ENCODE assay signal across 8 cellular contexts in the genomic region with DNA sequence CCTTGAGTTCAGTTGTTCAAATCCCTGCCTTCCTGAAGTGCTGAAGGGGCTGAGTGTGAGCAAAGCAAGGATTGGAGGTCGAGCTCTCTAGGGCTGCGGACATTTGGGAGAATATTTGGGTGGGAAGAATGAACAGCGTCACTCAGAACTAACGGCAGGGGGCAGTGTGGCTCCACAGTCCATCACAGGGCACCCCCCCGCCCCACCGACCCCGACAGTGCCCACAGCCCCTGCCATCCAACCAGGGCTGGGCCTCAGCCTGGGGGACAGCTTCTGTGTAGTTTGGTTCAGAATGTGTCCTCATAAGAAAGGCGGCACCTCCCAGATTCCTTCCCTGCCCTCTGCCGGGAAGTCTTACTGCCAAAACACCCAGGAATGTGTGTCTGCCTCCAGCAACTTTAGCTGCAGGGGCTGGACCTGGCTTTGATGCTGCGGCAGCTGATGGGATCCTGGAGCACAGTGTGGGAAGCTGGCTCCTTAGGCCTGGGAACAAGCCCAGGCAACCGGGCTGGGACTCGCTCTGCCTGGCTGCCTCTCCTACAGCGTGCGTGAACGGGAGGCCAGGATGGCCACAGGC.
DNase-seq lines count a peak whose midpoint lies in the region; ATAC-seq and TF ChIP-seq lines count a peak whose summit lies in the region.

No MANE protein-coding gene starts in this region.

- TF ChIP-seq CTCF in KMS-11 (conservative IDR thresholded peaks at IDR 0.05; ENCODE audit: low read depth, low read length), result peak; percentile 60
- peak; percentile 77 to 90 (median 83) for TF ChIP-seq CTCF in nephron (IDR thresholded peaks at IDR 0.05; ENCODE audit: unreplicated experiment in 3 of 3)

- H3K4me1 ChIP-seq in KMS-11 (ENCODE audit: low read depth, poor library complexity, severe bottlenecking), result no peaks in the 10 kb centered on the region
- peaks cover 2 to 7% of the 10 kb centered on the region in 2 donors for H3K4me1 ChIP-seq in aorta (ENCODE audit: control insufficient read depth in 1 of 2, insufficient read depth in 2 of 2, low read length in 2 of 2)

- DNase-seq in ELR (ENCODE audit: low read depth), result peak; percentile 71
- peak; percentile 8 for DNase-seq in activated CD4-positive, alpha-beta T cell treated with anti-CD3 and anti-CD28 coated beads, Interleukin-2, amount 10 ng/mL, durations not matched to agents 7 days and 5 days
- DNase-seq in fibroblast of peridontal ligament (ENCODE audit: extremely low read depth), result peak; percentile 99
- DNase-seq in aorta, result peak; percentile 94 to 95
- no peak for DNase-seq in GDM1 (lab: John Stamatoyannopoulos, UW)

- WGBS in aorta, 2 donors, result 4% methylated on average over 14 to 15 of the region's 15 CpGs

- no peaks in the 10 kb centered on the region for H3K4me1 Mint-ChIP-seq in activated CD4-positive, alpha-beta T cell treated with anti-CD3 and anti-CD28 coated beads, Interleukin-2, amount 10 ng/mL, durations not matched to agents 7 days and 5 days
- H3K4me1 Mint-ChIP-seq in nephron, result peaks cover 50% of the 10 kb centered on the region

- no peaks in the 10 kb centered on the region for H3K9me3 Mint-ChIP-seq in activated CD4-positive, alpha-beta T cell treated with anti-CD3 and anti-CD28 coated beads, Interleukin-2, amount 10 ng/mL, durations not matched to agents 7 days and 5 days
- H3K9me3 Mint-ChIP-seq in nephron, result no peaks in the 10 kb centered on the region

- H3K9ac ChIP-seq in KMS-11, result no peak overlapping the region

- POLR2A ChIA-PET in activated CD4-positive, alpha-beta T cell treated with anti-CD3 and anti-CD28 coated beads, Interleukin-2, amount 10 ng/mL, durations not matched to agents 7 days and 5 days (lab: Charles Lee), result no interaction called here

- H3K4me3 ChIP-seq in KMS-11 (IDR thresholded peaks at IDR 0.05; ENCODE audit: insufficient read depth, low read depth, low read length) (no peak overlapping the region), aorta (ENCODE audit: low read length in 2 of 2) (no peak overlapping the region)

- H4K20me1 ChIP-seq in KMS-11 (ENCODE audit: insufficient read depth), result no peaks in the 10 kb centered on the region

- H3K27me3 ChIP-seq in KMS-11 (ENCODE audit: insufficient read depth, low read depth), result peaks cover 7% of the 10 kb centered on the region; the same call in 1 of the 2 replicates
- H3K27me3 ChIP-seq in aorta (ENCODE audit: control insufficient read depth in 1 of 2, insufficient read depth in 2 of 2, low read length in 1 of 2), result no peaks in the 10 kb centered on the region

- no peak overlapping the region for H3K27ac ChIP-seq in KMS-11
- H3K27ac ChIP-seq in aorta (ENCODE audit: low read depth in 1 of 2, low read length in 2 of 2), result peak overlapping the region; percentile 71 to 91

- intact Hi-C loops in aorta (cut with DNase I), result loop anchor here (1.0 to 10.0 kb wide), 11 partner anchors 29 to 505 kb away; partner anchors contain the start of gene C2CD2 (in 1 of the 2)

- H3K27ac Mint-ChIP-seq in activated CD4-positive, alpha-beta T cell treated with anti-CD3 and anti-CD28 coated beads, Interleukin-2, amount 10 ng/mL, durations not matched to agents 7 days and 5 days, result no peak overlapping the region
- H3K27ac Mint-ChIP-seq in nephron, result peak overlapping the region; percentile 43 to 67 (median 53)

- no peaks in the 10 kb centered on the region for H3K9me3 ChIP-seq in aorta (ENCODE audit: control insufficient read depth, low read length)

- no peaks in the 10 kb centered on the region for H3K36me3 Mint-ChIP-seq in activated CD4-positive, alpha-beta T cell treated with anti-CD3 and anti-CD28 coated beads, Interleukin-2, amount 10 ng/mL, durations not matched to agents 7 days and 5 days (ENCODE audit: low read depth)
- no peaks in the 10 kb centered on the region for H3K36me3 Mint-ChIP-seq in nephron (ENCODE audit: low read depth)

- H3K36me3 ChIP-seq in KMS-11 (ENCODE audit: insufficient read depth) (no peaks in the 10 kb centered on the region), aorta (ENCODE audit: control insufficient read depth in 1 of 2, insufficient read depth in 2 of 2, low read length in 1 of 2) (no peaks in the 10 kb centered on the region)

- no peaks in the 10 kb centered on the region for H3K79me2 ChIP-seq in KMS-11 (ENCODE audit: insufficient read depth, low read depth)

- H3K4me2 ChIP-seq in KMS-11, result no peak overlapping the region

- ATAC-seq in aorta (ENCODE audit: low FRiP score), result peak; percentile 93
- ATAC-seq in activated CD4-positive, CD25-positive, alpha-beta regulatory T cell treated with anti-CD3 and anti-CD28 coated beads, Interleukin-2, amount 50 U/mL, for 24 hours, result no peak

- no peak overlapping the region for H3K4me3 Mint-ChIP-seq in activated CD4-positive, alpha-beta T cell treated with anti-CD3 and anti-CD28 coated beads, Interleukin-2, amount 10 ng/mL, durations not matched to agents 7 days and 5 days
- H3K4me3 Mint-ChIP-seq in nephron, result peak overlapping the region in 1 of 3 experiments; percentile 6

- peaks cover 17% of the 10 kb centered on the region for H3K27me3 Mint-ChIP-seq in activated CD4-positive, alpha-beta T cell treated with anti-CD3 and anti-CD28 coated beads, Interleukin-2, amount 10 ng/mL, durations not matched to agents 7 days and 5 days
- H3K27me3 Mint-ChIP-seq in nephron (ENCODE audit: low read depth), result peaks cover 38% of the 10 kb centered on the region

- H2AFZ ChIP-seq in KMS-11 (ENCODE audit: low read depth), result no peak overlapping the region

- CTCF ChIA-PET in activated CD4-positive, alpha-beta T cell treated with anti-CD3 and anti-CD28 coated beads, Interleukin-2, amount 10 ng/mL, durations not matched to agents 7 days and 5 days (lab: Charles Lee), result interaction anchor here (0.7 kb wide), 1 partner anchor 505 kb away, joined by 4 read pairs; no protein-coding TSS in a partner anchor
